ENCODE assay signal across 1 cellular context in the genomic region with DNA sequence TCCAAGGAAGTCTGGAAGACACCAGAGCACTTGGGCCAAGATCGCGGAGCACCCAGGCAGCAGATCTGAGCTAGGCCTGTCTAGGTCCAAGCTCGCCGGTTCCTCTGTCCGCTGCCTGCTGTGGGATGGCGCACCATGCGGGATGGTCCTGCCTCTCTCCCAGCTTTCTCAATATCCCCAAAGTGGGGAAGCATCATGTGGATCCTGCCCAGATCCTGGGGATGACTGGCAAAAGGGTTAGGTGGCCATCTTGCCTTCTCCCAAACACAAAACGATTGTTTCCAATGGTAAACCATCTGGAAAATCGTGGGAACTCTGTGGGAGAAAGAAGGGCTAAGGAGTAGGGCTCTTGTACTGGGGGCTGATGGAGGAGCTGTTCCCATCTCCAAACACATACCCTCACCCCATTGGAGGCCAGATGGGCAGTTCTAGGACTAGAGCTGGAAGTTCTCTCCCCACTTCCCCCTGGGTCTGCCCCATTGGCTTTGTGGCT.
TF ChIP-seq lines count a peak whose summit lies in the region.

No MANE protein-coding gene starts in this region.

TF ChIP-seq in H1, 55 proteins besides CTCF, POLR2A, EP300 and RAD21:
- TF ChIP-seq CEBPB (IDR thresholded peaks at IDR 0.05; ENCODE audit: low read depth, low read length) (no peak), JUND (IDR thresholded peaks at IDR 0.05; ENCODE audit: low read length) (no peak), ZNF274 (IDR thresholded peaks at IDR 0.05; ENCODE audit: borderline replicate concordance, extremely low read depth, low read length) (no peak), NRF1 (IDR thresholded peaks at IDR 0.05; ENCODE audit: low read depth, low read length) (no peak), CTBP2 (IDR thresholded peaks at IDR 0.05; ENCODE audit: borderline replicate concordance, insufficient read depth, insufficient read length, low read length) (no peak), KDM5A (IDR thresholded peaks at IDR 0.05; ENCODE audit: low read length) (no peak), ASH2L (IDR thresholded peaks at IDR 0.05; ENCODE audit: low read length) (no peak), RNF2 (IDR thresholded peaks at IDR 0.05; ENCODE audit: borderline replicate concordance, low read depth, low read length, missing control alignments, poor library complexity, severe bottlenecking) (no peak), POLR2AphosphoS5 (IDR thresholded peaks at IDR 0.05; ENCODE audit: low read depth, low read length) (no peak), PHF8 (conservative IDR thresholded peaks at IDR 0.05; ENCODE audit: low read depth, low read length) (no peak), HDAC6 (IDR thresholded peaks at IDR 0.05; ENCODE audit: low read depth, low read length) (no peak), CREB1 (IDR thresholded peaks at IDR 0.05) (no peak)
TF ChIP-seq in H1: peak in this region for 0.
